8 cellular contexts compared by ENCODE assay signal in the genomic region with DNA sequence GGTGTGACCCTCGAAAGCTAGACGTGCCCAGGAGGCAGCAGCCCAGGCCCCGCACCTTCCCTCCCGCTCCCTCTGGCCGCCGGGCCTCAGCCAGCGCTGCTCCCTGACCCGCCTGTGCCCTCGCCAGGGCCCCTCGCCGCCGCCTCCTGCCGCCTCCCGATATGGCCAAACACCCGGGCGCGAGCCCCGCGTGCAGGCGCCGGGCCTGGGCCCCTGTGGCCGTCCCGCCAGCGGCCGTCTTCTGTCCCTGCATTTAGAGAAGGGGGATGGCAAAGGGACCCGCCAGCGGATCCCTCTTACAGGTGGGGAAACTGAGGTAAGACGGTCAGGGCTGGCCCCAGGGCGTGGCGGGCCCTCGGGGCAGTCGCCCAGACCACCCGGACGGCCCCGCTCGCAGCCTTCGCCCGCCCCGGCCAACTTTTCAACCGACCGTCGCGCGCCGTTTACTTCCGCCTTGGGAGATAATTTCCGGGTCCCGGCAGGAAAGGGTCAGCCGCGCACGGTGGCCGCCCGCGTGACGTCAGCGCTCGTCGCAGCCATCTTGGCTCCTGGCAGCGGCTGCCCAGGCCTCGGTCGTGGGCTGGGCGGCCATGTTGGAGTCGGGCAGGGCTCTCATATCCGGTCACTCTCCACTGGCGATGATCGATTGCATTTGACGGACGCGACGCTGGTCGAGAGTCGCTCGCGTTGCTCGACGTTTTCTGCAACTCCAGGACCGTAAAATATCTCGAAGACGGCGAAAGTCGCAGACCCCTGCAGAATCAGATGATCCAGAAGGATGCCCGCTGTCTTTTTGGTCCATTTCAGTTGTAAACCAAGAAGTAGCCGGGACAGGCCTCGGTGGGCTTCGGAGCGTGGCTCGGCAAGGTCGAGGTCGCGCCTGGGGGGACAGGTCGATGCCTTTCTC.
DNase-seq lines count a peak whose midpoint lies in the region; ATAC-seq and TF ChIP-seq lines count a peak whose summit lies in the region.

No MANE protein-coding gene starts in this region.

- CTCF ChIA-PET in AG04449 (lab: Yijun Ruan, JAX), result interaction anchor here (1.0 kb wide), 1 partner anchor 250 kb away, joined by 3 read pairs; no protein-coding TSS in a partner anchor

- peak overlapping the region; percentile 80 for H3K4me3 ChIP-seq in AG04449 (ENCODE audit: low read depth, low read length)

- peaks cover 4% of the 10 kb centered on the region for H3K27me3 ChIP-seq in layer of hippocampus (ENCODE audit: control insufficient read depth, insufficient read depth, low read length)

- H3K27ac ChIP-seq in cingulate gyrus (ENCODE audit: low read depth, low read length) (peak overlapping the region; percentile 85), layer of hippocampus (ENCODE audit: low read depth, low read length) (peak overlapping the region; percentile 53)

- peak; percentile 36 for DNase-seq in AG04449 (ENCODE audit: low read depth, low spot score)
- DNase-seq in NCI-H446 (lab: John Stamatoyannopoulos, UW), result peak; percentile 66 to 91
- DNase-seq in activated CD4-positive, alpha-beta T cell treated with anti-CD3 and anti-CD28 coated beads for 4 hours, result peak; percentile 81 to 83
- peak; percentile 55 to 56 for DNase-seq in stimulated activated CD4-positive, alpha-beta T cell treated with anti-CD3 and anti-CD28 coated beads, Interleukin-1b, Interleukin-23, amount 100 ng/mL, for 1 hour (ENCODE audit: low read depth in 2 of 2)

- TF ChIP-seq CTCF in AG04449 (IDR thresholded peaks at IDR 0.05; ENCODE audit: insufficient read depth, low read length, missing control alignments), result no peak

- POLR2A ChIA-PET in AG04449 (lab: Yijun Ruan, JAX), result no interaction called here

- ATAC-seq in GM18873 (IDR thresholded peaks at IDR 0.05; ENCODE audit: low FRiP score, unreplicated experiment), result peak; percentile 66
- ATAC-seq in HG03135 (IDR thresholded peaks at IDR 0.05; ENCODE audit: unreplicated experiment), result peak; percentile 84

Comparison
In these comparisons a context has a peak if more than half of its experiments do, and no peak if none do; other contexts are left out.
1. Peak in every context shown above with its lines: DNase-seq, ATAC-seq, H3K4me3 ChIP-seq and H3K27ac ChIP-seq.